1 cellular context compared by ENCODE assay signal in the genomic region with DNA sequence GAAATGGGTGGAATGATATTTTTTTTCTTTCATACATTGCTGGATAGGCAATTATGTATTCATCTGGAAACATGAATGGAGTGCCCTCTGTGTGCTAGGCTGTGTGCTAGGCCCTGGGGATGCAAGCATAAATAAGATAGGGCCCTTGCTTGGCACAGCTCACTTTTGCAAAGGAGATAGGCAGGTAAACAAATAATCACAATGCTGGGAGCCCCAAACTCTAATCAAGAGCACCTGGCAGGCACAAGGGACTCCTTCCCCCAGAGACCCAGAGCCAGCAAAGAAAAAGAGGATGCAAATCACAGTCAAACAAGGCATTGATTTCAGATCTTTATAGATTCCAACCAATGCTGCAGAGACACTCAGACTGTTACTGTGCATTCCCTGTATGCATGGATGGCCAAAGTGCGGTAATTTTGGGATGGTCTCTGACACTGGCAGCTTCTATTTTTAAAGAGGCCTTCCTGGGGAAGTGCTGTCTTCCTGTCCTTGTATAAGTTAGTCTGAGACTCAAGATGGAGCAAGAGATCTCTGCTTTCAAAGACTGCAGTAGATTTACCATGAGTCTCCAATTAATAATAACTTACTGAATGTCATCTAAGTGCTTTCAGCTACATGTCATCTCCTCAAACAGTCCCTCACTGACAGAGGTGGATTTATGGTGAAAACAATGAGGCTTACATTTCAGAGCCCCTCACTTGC.
TF ChIP-seq lines count a peak whose summit lies in the region.

No MANE protein-coding gene starts in this region.

TF ChIP-seq in HepG2, 621 proteins besides CTCF, POLR2A, EP300 and RAD21 (continued from another document):
- TF ChIP-seq, protein P1, sequence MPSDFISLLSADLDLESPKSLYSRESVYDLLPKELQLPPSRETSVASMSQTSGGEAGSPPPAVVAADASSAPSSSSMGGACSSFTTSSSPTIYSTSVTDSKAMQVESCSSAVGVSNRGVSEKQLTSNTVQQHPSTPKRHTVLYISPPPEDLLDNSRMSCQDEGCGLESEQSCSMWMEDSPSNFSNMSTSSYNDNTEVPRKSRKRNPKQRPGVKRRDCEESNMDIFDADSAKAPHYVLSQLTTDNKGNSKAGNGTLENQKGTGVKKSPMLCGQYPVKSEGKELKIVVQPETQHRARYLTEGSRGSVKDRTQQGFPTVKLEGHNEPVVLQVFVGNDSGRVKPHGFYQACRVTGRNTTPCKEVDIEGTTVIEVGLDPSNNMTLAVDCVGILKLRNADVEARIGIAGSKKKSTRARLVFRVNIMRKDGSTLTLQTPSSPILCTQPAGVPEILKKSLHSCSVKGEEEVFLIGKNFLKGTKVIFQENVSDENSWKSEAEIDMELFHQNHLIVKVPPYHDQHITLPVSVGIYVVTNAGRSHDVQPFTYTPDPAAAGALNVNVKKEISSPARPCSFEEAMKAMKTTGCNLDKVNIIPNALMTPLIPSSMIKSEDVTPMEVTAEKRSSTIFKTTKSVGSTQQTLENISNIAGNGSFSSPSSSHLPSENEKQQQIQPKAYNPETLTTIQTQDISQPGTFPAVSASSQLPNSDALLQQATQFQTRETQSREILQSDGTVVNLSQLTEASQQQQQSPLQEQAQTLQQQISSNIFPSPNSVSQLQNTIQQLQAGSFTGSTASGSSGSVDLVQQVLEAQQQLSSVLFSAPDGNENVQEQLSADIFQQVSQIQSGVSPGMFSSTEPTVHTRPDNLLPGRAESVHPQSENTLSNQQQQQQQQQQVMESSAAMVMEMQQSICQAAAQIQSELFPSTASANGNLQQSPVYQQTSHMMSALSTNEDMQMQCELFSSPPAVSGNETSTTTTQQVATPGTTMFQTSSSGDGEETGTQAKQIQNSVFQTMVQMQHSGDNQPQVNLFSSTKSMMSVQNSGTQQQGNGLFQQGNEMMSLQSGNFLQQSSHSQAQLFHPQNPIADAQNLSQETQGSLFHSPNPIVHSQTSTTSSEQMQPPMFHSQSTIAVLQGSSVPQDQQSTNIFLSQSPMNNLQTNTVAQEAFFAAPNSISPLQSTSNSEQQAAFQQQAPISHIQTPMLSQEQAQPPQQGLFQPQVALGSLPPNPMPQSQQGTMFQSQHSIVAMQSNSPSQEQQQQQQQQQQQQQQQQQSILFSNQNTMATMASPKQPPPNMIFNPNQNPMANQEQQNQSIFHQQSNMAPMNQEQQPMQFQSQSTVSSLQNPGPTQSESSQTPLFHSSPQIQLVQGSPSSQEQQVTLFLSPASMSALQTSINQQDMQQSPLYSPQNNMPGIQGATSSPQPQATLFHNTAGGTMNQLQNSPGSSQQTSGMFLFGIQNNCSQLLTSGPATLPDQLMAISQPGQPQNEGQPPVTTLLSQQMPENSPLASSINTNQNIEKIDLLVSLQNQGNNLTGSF (CRISPR knock-in tag; IDR thresholded peaks at IDR 0.05): no peak
- no peak for TF ChIP-seq ZNF766 (CRISPR knock-in tag; IDR thresholded peaks at IDR 0.05; ENCODE audit: borderline replicate concordance)
- no peak for TF ChIP-seq CREM (IDR thresholded peaks at IDR 0.05)
- no peak for TF ChIP-seq CREM (CRISPR knock-in tag; IDR thresholded peaks at IDR 0.05)
- no peak for TF ChIP-seq ZNF335 (CRISPR knock-in tag; IDR thresholded peaks at IDR 0.05)
- TF ChIP-seq, protein P2, sequence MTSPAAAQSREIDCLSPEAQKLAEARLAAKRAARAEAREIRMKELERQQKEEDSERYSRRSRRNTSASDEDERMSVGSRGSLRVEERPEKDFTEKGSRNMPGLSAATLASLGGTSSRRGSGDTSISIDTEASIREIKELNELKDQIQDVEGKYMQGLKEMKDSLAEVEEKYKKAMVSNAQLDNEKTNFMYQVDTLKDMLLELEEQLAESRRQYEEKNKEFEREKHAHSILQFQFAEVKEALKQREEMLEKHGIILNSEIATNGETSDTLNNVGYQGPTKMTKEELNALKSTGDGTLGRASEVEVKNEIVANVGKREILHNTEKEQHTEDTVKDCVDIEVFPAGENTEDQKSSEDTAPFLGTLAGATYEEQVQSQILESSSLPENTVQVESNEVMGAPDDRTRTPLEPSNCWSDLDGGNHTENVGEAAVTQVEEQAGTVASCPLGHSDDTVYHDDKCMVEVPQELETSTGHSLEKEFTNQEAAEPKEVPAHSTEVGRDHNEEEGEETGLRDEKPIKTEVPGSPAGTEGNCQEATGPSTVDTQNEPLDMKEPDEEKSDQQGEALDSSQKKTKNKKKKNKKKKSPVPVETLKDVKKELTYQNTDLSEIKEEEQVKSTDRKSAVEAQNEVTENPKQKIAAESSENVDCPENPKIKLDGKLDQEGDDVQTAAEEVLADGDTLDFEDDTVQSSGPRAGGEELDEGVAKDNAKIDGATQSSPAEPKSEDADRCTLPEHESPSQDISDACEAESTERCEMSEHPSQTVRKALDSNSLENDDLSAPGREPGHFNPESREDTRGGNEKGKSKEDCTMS (CRISPR knock-in tag; conservative IDR thresholded peaks at IDR 0.05): no peak
- TF ChIP-seq, protein P3, sequence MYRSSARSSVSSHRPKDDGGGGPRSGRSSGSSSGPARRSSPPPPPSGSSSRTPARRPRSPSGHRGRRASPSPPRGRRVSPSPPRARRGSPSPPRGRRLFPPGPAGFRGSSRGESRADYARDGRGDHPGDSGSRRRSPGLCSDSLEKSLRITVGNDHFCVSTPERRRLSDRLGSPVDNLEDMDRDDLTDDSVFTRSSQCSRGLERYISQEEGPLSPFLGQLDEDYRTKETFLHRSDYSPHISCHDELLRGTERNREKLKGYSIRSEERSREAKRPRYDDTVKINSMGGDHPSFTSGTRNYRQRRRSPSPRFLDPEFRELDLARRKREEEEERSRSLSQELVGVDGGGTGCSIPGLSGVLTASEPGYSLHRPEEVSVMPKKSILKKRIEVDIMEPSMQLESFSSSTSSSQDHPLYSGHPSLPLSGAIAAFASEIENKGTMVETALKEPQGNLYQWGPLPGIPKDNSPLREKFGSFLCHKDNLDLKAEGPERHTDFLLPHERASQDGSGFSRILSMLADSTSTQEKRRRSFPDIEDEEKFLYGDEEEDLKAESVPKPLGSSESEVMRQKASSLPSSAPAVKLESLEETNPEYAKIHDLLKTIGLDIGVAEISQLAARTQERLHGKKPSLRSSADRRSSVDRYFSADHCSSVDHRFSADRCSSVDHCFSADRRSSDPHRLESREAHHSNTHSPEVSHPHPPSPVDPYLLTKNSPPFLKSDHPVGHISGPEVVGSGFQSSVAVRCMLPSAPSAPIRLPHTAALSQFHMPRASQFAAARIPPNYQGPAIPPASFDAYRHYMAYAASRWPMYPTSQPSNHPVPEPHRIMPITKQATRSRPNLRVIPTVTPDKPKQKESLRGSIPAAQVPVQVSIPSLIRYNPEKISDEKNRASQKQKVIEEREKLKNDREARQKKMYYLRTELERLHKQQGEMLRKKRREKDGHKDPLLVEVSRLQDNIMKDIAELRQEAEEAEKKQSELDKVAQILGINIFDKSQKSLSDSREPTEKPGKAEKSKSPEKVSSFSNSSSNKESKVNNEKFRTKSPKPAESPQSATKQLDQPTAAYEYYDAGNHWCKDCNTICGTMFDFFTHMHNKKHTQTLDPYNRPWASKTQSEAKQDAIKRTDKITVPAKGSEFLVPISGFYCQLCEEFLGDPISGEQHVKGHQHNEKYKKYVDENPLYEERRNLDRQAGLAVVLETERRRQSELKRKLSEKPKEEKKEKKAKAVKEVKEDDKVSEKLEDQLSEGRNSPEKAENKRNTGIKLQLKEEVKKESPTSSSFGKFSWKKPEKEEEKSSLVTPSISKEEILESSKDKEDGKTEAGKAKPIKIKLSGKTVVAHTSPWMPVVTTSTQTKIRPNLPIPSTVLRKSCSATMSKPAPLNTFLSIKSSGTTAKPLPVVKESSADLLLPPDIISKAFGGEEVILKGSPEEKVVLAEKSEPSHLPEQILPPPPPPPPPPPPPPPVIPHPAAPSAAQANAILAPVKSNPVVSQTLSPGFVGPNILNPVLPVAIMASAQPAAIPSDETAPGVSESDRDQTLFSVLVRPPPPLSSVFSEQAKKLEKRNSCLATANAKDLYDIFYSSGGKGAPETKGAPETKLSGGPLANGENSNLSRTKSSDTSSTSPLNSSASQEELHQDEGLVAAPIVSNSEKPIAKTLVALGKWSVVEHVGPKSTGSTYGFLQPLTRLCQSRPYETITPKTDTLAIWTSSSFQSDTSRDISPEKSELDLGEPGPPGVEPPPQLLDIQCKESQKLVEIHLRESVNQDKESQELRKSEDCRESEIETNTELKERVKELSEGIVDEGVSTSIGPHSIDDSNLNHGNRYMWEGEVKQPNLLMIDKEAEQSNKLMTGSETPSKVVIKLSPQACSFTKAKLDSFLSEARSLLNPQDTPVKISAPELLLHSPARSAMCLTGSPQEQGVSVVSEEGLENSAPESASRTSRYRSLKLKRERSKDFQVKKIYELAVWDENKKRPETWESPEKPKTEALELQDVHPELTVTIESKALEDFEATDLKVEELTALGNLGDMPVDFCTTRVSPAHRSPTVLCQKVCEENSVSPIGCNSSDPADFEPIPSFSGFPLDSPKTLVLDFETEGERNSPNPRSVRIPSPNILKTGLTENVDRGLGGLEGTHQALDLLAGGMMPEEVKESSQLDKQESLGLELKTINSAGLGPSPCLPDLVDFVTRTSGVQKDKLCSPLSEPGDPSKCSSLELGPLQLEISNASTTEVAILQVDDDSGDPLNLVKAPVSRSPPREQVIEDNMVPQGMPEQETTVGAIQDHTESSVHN (CRISPR knock-in tag; IDR thresholded peaks at IDR 0.05): no peak
- TF ChIP-seq REPIN1 (CRISPR knock-in tag; IDR thresholded peaks at IDR 0.05; ENCODE audit: borderline replicate concordance, low read depth): no peak
- no peak for TF ChIP-seq PITX1 (CRISPR knock-in tag; IDR thresholded peaks at IDR 0.05)
- no peak for TF ChIP-seq CEBPB (IDR thresholded peaks at IDR 0.05; ENCODE audit: borderline replicate concordance, low read depth, low read length)
- TF ChIP-seq TMF1 (CRISPR knock-in tag; IDR thresholded peaks at IDR 0.05; ENCODE audit: low read depth): no peak
- no peak for TF ChIP-seq ZMYM3 (CRISPR knock-in tag; IDR thresholded peaks at IDR 0.05)
